Comparison of ENCODE assay signal across 10 cellular contexts in the genomic region with DNA sequence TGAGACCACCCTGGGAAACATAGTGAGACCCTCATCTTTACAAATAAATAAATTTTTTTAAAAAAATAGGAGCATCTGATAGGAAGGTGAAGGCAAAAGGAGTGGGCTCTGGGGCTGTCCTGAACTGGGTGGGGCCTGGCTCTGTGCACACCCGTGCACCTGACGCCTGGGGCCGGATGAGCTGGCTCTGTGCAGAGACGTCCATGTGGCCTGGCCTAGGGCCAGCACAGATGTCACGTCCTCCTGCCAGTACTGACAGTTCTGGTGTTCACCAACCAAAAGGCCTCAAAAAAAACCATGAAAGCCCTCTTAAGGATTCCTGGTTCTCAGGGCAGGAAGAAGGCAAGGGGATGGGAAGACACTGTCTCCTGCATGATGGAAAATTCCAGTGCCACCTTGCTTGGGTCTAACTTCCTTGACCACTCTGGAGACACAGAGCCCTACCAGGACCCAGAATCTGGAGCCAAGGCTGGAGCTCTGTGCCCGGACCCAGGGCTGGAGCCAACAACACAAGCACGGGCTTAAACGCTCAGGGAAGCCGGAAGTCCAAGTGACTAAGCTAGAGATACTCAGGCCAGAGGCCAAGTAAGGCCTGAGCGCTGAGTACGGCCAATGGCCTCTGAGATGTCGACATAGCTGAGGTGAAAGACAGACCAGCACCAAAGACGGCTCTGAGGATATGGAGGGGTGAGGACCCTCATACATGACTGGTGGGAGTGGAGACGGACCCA. TPM values are rescaled to one million over a fixed set of nuclear protein-coding genes. Genes with fewer than 3 reads are reported as not detected.
A peak's percentile ranks its signal among the peaks of the same experiment; 100 is the strongest.
DNase-seq lines count a peak whose midpoint lies in the region; TF ChIP-seq lines count a peak whose summit lies in the region.
"Had no signal": no experiment of that assay in that cellular context is flagged by ENCODE, and none has a peak within 500 bp of the region (broad histone marks: within the 10 kb centered on the region; RNA-seq: fewer than 3 reads in every experiment).

No MANE protein-coding gene starts in this region.

- no peak for TF ChIP-seq CTCF in epithelial cell of esophagus (IDR thresholded peaks at IDR 0.05; ENCODE audit: insufficient read depth, low read depth, low read length, missing control alignments)

- no peak overlapping the region for H3K4me3 ChIP-seq in epithelial cell of esophagus (ENCODE audit: low read length)
- H3K4me3 ChIP-seq: gastroesophageal sphincter, SK-N-MC, skin epidermis had no signal

- peak; percentile 39 for DNase-seq in HPDE6-E6E7 (ENCODE audit: extremely low spot score)
- peak; percentile 81 to 91 for DNase-seq in NCI-H524 (lab: John Stamatoyannopoulos, UW)
- peak; percentile 81 for DNase-seq in epithelial cell of esophagus (ENCODE audit: low read depth)
- peak; percentile 76 for DNase-seq in posterior vena cava (ENCODE audit: low spot score)
- no peak for DNase-seq in NCI-H1436 (lab: John Stamatoyannopoulos, UW)
- no peak for DNase-seq in NCI-H526 (lab: John Stamatoyannopoulos, UW)
- no peak for DNase-seq in NK-92 (lab: John Stamatoyannopoulos, UW; ENCODE audit: unreplicated experiment)

- intact Hi-C loops in posterior vena cava (cut with DNase I), result no loop called here

RNA-seq across cellular contexts. Expression of a gene that starts 32.9 kb away (rescaled TPM):
- total RNA-seq in posterior vena cava, result 10 to 100 TPM; 41.0 to 54.8 TPM

Comparison
In these comparisons a context has a peak if more than half of its experiments do, and no peak if none do; other contexts are left out.
1. DNase-seq: peak in HPDE6-E6E7 (single experiment), NCI-H524 (2 of 2), epithelial cell of esophagus (single experiment) and posterior vena cava (single experiment); none in NCI-H1436 (single experiment), NCI-H526 (0 of 2) and NK-92 (single experiment).